Comparison of ENCODE assay signal across 26 cellular contexts in the genomic region with DNA sequence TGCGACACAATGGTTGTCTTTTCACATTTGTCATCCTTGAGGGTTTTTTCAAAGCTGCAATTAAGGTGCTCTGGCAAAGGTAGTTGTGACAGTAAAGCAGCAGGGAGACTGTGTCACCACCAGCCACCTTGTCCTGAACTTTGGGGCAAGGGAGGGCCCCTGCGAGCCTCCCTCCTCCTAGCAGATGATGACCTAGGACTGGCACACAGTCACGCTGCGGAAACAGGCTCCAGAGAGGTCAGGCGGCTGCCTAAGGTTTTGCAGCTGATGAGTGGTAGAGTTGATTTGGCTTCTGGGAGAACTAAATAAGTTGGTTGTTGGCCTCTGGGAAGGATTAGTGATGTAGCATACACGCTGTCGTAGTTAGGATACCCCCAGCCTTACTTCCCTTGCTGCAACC.
DNase-seq lines count a peak whose midpoint lies in the region; ATAC-seq, FAIRE-seq and TF ChIP-seq lines count a peak whose summit lies in the region.
"Had no signal": no experiment of that assay in that cellular context is flagged by ENCODE, and none has a peak within 500 bp of the region (broad histone marks: within the 10 kb centered on the region; RNA-seq: fewer than 3 reads in every experiment).

No MANE protein-coding gene starts in this region.

- H3K36me3 Mint-ChIP-seq in neural crest cell (ENCODE audit: low read depth) = peaks cover 4% of the 10 kb centered on the region

- H3K27ac ChIP-seq in cardiac muscle cell = peak overlapping the region; percentile 55
- no peak overlapping the region for H3K27ac ChIP-seq in heart right ventricle
- peak overlapping the region; percentile 11 to 18 for H3K27ac ChIP-seq in kidney (ENCODE audit: low read depth in 2 of 2, low read length in 2 of 2)
- no peak overlapping the region for H3K27ac ChIP-seq in upper lobe of right lung
- H3K27ac ChIP-seq: 22Rv1, C4-2B, KMS-11 had no signal

- no peaks in the 10 kb centered on the region for H3K36me3 ChIP-seq in cardiac muscle cell
- peaks cover 0 to 98% (median 6%) of the 10 kb centered on the region in 9 donors for H3K36me3 ChIP-seq in heart right ventricle
- peaks cover 5 to 34% of the 10 kb centered on the region in 2 donors for H3K36me3 ChIP-seq in kidney (ENCODE audit: control insufficient read depth in 1 of 2, insufficient read depth in 2 of 2, low read length in 2 of 2)
- H3K36me3 ChIP-seq in upper lobe of right lung = peaks cover 49% of the 10 kb centered on the region

- H3K27me3 Mint-ChIP-seq in neural crest cell (ENCODE audit: low read depth) = no peaks in the 10 kb centered on the region
- H3K27me3 Mint-ChIP-seq: B cell, IgD-negative memory B cell had no signal

- TF ChIP-seq CTCF in cardiac muscle cell (IDR thresholded peaks at IDR 0.05; ENCODE audit: low read depth, low read length) = no peak
- no peak for TF ChIP-seq CTCF in heart right ventricle (IDR thresholded peaks at IDR 0.05)
- TF ChIP-seq CTCF in kidney (IDR thresholded peaks at IDR 0.05; ENCODE audit: borderline replicate concordance, extremely low read depth, insufficient read depth) = no peak
- TF ChIP-seq CTCF in neural crest cell (conservative IDR thresholded peaks at IDR 0.05) = no peak
- TF ChIP-seq CTCF in upper lobe of right lung (IDR thresholded peaks at IDR 0.05) = no peak

- H3K4me3 ChIP-seq in cardiac muscle cell (no peak overlapping the region), heart right ventricle (no peak overlapping the region), kidney (ENCODE audit: low read length in 2 of 2) (no peak overlapping the region), upper lobe of right lung (no peak overlapping the region)
- H3K4me3 ChIP-seq: HAP-1 had no signal

- H3K9me3 ChIP-seq in cardiac muscle cell (ENCODE audit: low read depth) (no peaks in the 10 kb centered on the region), heart right ventricle (no peaks in the 10 kb centered on the region), kidney (ENCODE audit: control insufficient read depth in 1 of 2, low read length in 2 of 2) (no peaks in the 10 kb centered on the region), upper lobe of right lung (no peaks in the 10 kb centered on the region)
- H3K9me3 ChIP-seq: Caco-2, HAP-1 had no signal

- no peak for FAIRE-seq in kidney (lab: Jason Lieb, UNC)
- FAIRE-seq: G401.6, GM12891 had no signal

- H3K4me3 Mint-ChIP-seq in neural crest cell = no peak overlapping the region
- H3K4me3 Mint-ChIP-seq: B cell; CD8-positive, alpha-beta T cell; HFFc6; IgD-negative memory B cell had no signal

- H3K9me3 Mint-ChIP-seq in neural crest cell = no peaks in the 10 kb centered on the region
- H3K9me3 Mint-ChIP-seq: CD8-positive, alpha-beta T cell; HFFc6; IgD-negative memory B cell had no signal

- peak overlapping the region; percentile 28 for H3K27ac Mint-ChIP-seq in neural crest cell (ENCODE audit: unreplicated experiment)
- H3K27ac Mint-ChIP-seq: B cell; CD8-positive, alpha-beta T cell; HFFc6; IgD-negative memory B cell had no signal

- 96 to 97% methylated on average over 7 of the region's 7 CpGs for WGBS in heart right ventricle, 2 donors

- no peaks in the 10 kb centered on the region for H3K27me3 ChIP-seq in cardiac muscle cell
- no peaks in the 10 kb centered on the region for H3K27me3 ChIP-seq in heart right ventricle
- no peaks in the 10 kb centered on the region for H3K27me3 ChIP-seq in upper lobe of right lung

- DNase-seq in cardiac muscle cell (ENCODE audit: low read depth in 1 of 2, low spot score in 1 of 2) = no peak
- DNase-seq in heart right ventricle = no peak
- no peak for DNase-seq in kidney
- DNase-seq in neural crest cell (ENCODE audit: low read depth, low spot score) = no peak
- DNase-seq in foreskin melanocyte = no peak
- DNase-seq in upper lobe of right lung = no peak
- DNase-seq: Caco-2; CD8-positive, alpha-beta T cell; GOT3; HFFc6; MM.1S; NCI-H2029; NCI-H446 treated with DMSO at 0.1 percent for 48 hours; NCI-H526; NCI-H82; NK-92 treated with Interleukin-12 subunit alpha and Interleukin-12 subunit beta, amount 100 ng/mL, for 24 hours had no signal

- ATAC-seq in heart right ventricle (no peak), upper lobe of right lung (no peak), GM18511 (IDR thresholded peaks at IDR 0.05; ENCODE audit: unreplicated experiment) (no peak)
- ATAC-seq: CD8-positive, alpha-beta T cell; Right ventricle myocardium inferior had no signal

- intact Hi-C loops in heart right ventricle (cut with DNase I) = no loop called here
- intact Hi-C loops in kidney (cut with DNase I) = no loop called here
- intact Hi-C loops in upper lobe of right lung (cut with DNase I) = no loop called here

- peaks cover 28% of the 10 kb centered on the region for H3K4me1 Mint-ChIP-seq in neural crest cell
- H3K4me1 Mint-ChIP-seq: B cell, IgD-negative memory B cell had no signal

- no peak overlapping the region for H3K9ac ChIP-seq in kidney (ENCODE audit: low read length in 2 of 2)
- H3K9ac ChIP-seq: KMS-11 had no signal

- H3K4me1 ChIP-seq in cardiac muscle cell (ENCODE audit: low read depth) (peaks cover 19% of the 10 kb centered on the region), heart right ventricle (peaks cover 0 to 4% (median 0%) of the 10 kb centered on the region in 9 donors), kidney (ENCODE audit: control insufficient read depth in 1 of 2, insufficient read depth in 1 of 2, low read depth in 1 of 2, low read length in 2 of 2) (no peaks in the 10 kb centered on the region), upper lobe of right lung (no peaks in the 10 kb centered on the region)
- H3K4me1 ChIP-seq: HAP-1 had no signal

Comparison
In these comparisons a context has a peak if more than half of its experiments do, and no peak if none do; other contexts are left out.
1. H3K27ac ChIP-seq: peak in cardiac muscle cell (single experiment) and kidney (2 of 2); none in heart right ventricle (0 of 10) and upper lobe of right lung (single experiment).